Comparison of ENCODE assay signal across 28 cellular contexts in genomic region chr2:207614824-207615223, GRCh38.
"Had no signal": no experiment of that assay in that cellular context is flagged by ENCODE, and none has a peak within 500 bp of the region (broad histone marks: within the 10 kb centered on the region; RNA-seq: fewer than 3 reads in every experiment).

No MANE protein-coding gene starts in this region.

- ATAC-seq: heart right ventricle; left cardiac atrium; left lung; naive thymus-derived CD4-positive, alpha-beta T cell; stimulated activated memory B cell treated with anti-CD40 and anti-IgM and Interleukin-4, amounts not matched to agents 10 μg/mL and 1 μg/mL and 100 μg/mL, for 72 hours; stimulated activated naive CD8-positive, alpha-beta T cell treated with anti-CD3 and anti-CD28 coated beads, Interleukin-15, Interleukin-2, amounts not matched to agents 100 U/mL and 50 U/mL, for 24 hours had no signal

- H3K36me3 ChIP-seq: neural progenitor cell, prostate gland had no signal

- H3K4me2 ChIP-seq: neural progenitor cell had no signal

- H3K27me3 ChIP-seq: esophagus muscularis mucosa, heart right ventricle, left lung, neural progenitor cell, right atrium auricular region, spleen, testis, tibial artery had no signal

- H3K9ac ChIP-seq: neural progenitor cell had no signal

- H3K4me3 Mint-ChIP-seq: mesothelial cell of epicardium; naive thymus-derived CD4-positive, alpha-beta T cell; nephron; neural progenitor cell; stimulated activated memory B cell treated with anti-CD40 and anti-IgM and Interleukin-4, amounts not matched to agents 10 μg/mL and 1 μg/mL and 100 μg/mL, for 72 hours; type B pancreatic cell had no signal

- H3K4me3 ChIP-seq: coronary artery, esophagus muscularis mucosa, heart right ventricle, left lung, neural progenitor cell, prostate gland, right atrium auricular region, skin epidermis, spleen, testis, tibial artery had no signal

- DNase-seq: dermis blood vessel endothelial cell; effector memory CD4-positive, alpha-beta T cell; foreskin melanocyte; glutamatergic neuron; heart right ventricle; hippocampal formation; left cardiac atrium; left lung; mesenchymal stem cell; naive thymus-derived CD4-positive, alpha-beta T cell; spleen; stimulated activated CD4-positive, alpha-beta T cell treated with anti-CD3 and anti-CD28 coated beads, Interleukin-4, amount 100 ng/mL, for 4 hours; stimulated activated naive CD8-positive, alpha-beta T cell treated with anti-CD3 and anti-CD28 coated beads, Interleukin-15, Interleukin-2, amounts not matched to agents 100 U/mL and 50 U/mL, for 24 hours; substantia nigra; testis; tibial artery had no signal

- H3K27me3 Mint-ChIP-seq: naive thymus-derived CD4-positive, alpha-beta T cell; stimulated activated memory B cell treated with anti-CD40 and anti-IgM and Interleukin-4, amounts not matched to agents 10 μg/mL and 1 μg/mL and 100 μg/mL, for 72 hours; type B pancreatic cell had no signal

- H3K27ac ChIP-seq: coronary artery, esophagus muscularis mucosa, heart right ventricle, left lung, neural progenitor cell, prostate gland, right atrium auricular region, skin epidermis, spleen, testis, tibial artery had no signal

- H3K27ac Mint-ChIP-seq: mesothelial cell of epicardium; neural progenitor cell; stimulated activated memory B cell treated with anti-CD40 and anti-IgM and Interleukin-4, amounts not matched to agents 10 μg/mL and 1 μg/mL and 100 μg/mL, for 72 hours; type B pancreatic cell had no signal

- H2AFZ ChIP-seq: neural progenitor cell had no signal

- FAIRE-seq: endothelial cell of umbilical vein, islet of Langerhans had no signal

- H3K9me3 ChIP-seq: esophagus muscularis mucosa, heart right ventricle, left lung, prostate gland, right atrium auricular region, spleen, testis, tibial artery had no signal

- H3K4me1 Mint-ChIP-seq: neural progenitor cell had no signal

- H3K9me3 Mint-ChIP-seq: mesothelial cell of epicardium; naive thymus-derived CD4-positive, alpha-beta T cell; nephron; neural progenitor cell; stimulated activated memory B cell treated with anti-CD40 and anti-IgM and Interleukin-4, amounts not matched to agents 10 μg/mL and 1 μg/mL and 100 μg/mL, for 72 hours; type B pancreatic cell had no signal

- H3K4me1 ChIP-seq: neural progenitor cell, prostate gland, right atrium auricular region, testis, tibial artery had no signal
